In genomic region chr16:82524939-82525338, GRCh38 we compare ENCODE assay signal across 1 cellular context.
TF ChIP-seq lines count a peak whose summit lies in the region.

No MANE protein-coding gene starts in this region.

TF ChIP-seq in HepG2, 621 proteins besides CTCF, POLR2A, EP300 and RAD21 (continued from another document):
- TF ChIP-seq ZBTB38 (CRISPR knock-in tag; IDR thresholded peaks at IDR 0.05) (no peak), ZNF235 (CRISPR knock-in tag; IDR thresholded peaks at IDR 0.05; ENCODE audit: borderline replicate concordance) (no peak), SNAI1 (CRISPR knock-in tag; IDR thresholded peaks at IDR 0.05; ENCODE audit: borderline replicate concordance) (no peak)
